ENCODE assay signal across 8 cellular contexts in genomic region chr10:98028168-98028770, GRCh38. TPM values are rescaled to one million over a fixed set of nuclear protein-coding genes. Genes with fewer than 3 reads are reported as not detected.
DNase-seq lines count a peak whose midpoint lies in the region; TF ChIP-seq lines count a peak whose summit lies in the region.

No MANE protein-coding gene starts in this region.

- no peak overlapping the region for H3K4me3 Mint-ChIP-seq in MCF 10A (ENCODE audit: unreplicated experiment)

- H3K36me3 ChIP-seq in kidney epithelial cell (ENCODE audit: control insufficient read depth, insufficient read depth, low read length) = no peaks in the 10 kb centered on the region

- no peak for TF ChIP-seq POLR2A in NB4 (IDR thresholded peaks at IDR 0.05; ENCODE audit: extremely low read depth, insufficient read length)

- POLR2A ChIA-PET in MCF 10A (lab: Yijun Ruan, JAX) = interaction anchor here (0.8 to 0.9 kb wide), 2 partner anchors 23 to 856 kb away, joined by 3 read pairs; no protein-coding TSS in a partner anchor

- BruUV-seq in MCF 10A (replicated peaks; lab: Mats Ljungman, UMichigan) = no TSS peak

- H3K27me3 ChIP-seq in kidney epithelial cell (ENCODE audit: control insufficient read depth, insufficient read depth, low read length) = peaks cover 52% of the 10 kb centered on the region

- H3K36me3 Mint-ChIP-seq in MCF 10A (ENCODE audit: insufficient read depth, unreplicated experiment) = no peaks in the 10 kb centered on the region

- H3K4me3 ChIP-seq in GM12875 (ENCODE audit: low read depth, low read length) (no peak overlapping the region), NB4 (ENCODE audit: low read depth, low read length) (no peak overlapping the region), kidney epithelial cell (ENCODE audit: low read depth, low read length) (no peak overlapping the region)

- no peaks in the 10 kb centered on the region for H3K9me3 Mint-ChIP-seq in MCF 10A (ENCODE audit: unreplicated experiment)

- intact Hi-C loops in MCF 10A (cut with micrococcal nuclease) = loop anchor here (1.0 to 5.0 kb wide), 3 partner anchors 111 to 269 kb away; no protein-coding TSS in a partner anchor

- H3K27ac Mint-ChIP-seq in MCF 10A (ENCODE audit: low read depth, unreplicated experiment) = no peak overlapping the region

- TF ChIP-seq CTCF in GM12875 (IDR thresholded peaks at IDR 0.05; ENCODE audit: borderline replicate concordance, insufficient read depth, low read depth, low read length) (peak; percentile 88), NB4 (IDR thresholded peaks at IDR 0.05; ENCODE audit: low read depth, low read length) (peak; percentile 96), VCaP (conservative IDR thresholded peaks at IDR 0.05) (peak; percentile 59), MCF 10A (IDR thresholded peaks at IDR 0.05; ENCODE audit: unreplicated experiment) (peak; percentile 53), kidney epithelial cell (IDR thresholded peaks at IDR 0.05; ENCODE audit: insufficient read depth, low read length, poor library complexity, severe bottlenecking) (peak; percentile 78)

- CTCF ChIA-PET in MCF 10A (lab: Yijun Ruan, JAX) = interaction anchor here (0.6 to 1.3 kb wide), 7 partner anchors 13 to 1519 kb away, joined by 3 to 5 read pairs (median 3); no protein-coding TSS in a partner anchor

- H3K4me1 Mint-ChIP-seq in MCF 10A (ENCODE audit: insufficient read depth, unreplicated experiment) = no peaks in the 10 kb centered on the region

- peak; percentile 90 for DNase-seq in 8988T
- peak; percentile 79 for DNase-seq in NB4 (ENCODE audit: low read depth)
- DNase-seq in MCF 10A (ENCODE audit: unreplicated experiment) = peak; percentile 66
- DNase-seq in kidney epithelial cell (ENCODE audit: low read depth) = no peak
- DNase-seq in stimulated activated CD4-positive, alpha-beta T cell treated with anti-CD3 and anti-CD28 coated beads, Interleukin-4, amount 100 ng/mL, for 4 hours = peak; percentile 34 to 53
- no peak for DNase-seq in dedifferentiated amniotic fluid mesenchymal stem cell (ENCODE audit: extremely low spot score)

- no peak overlapping the region for H3K27ac ChIP-seq in VCaP

- H3K27me3 Mint-ChIP-seq in MCF 10A (ENCODE audit: insufficient read depth, unreplicated experiment) = peaks cover 53% of the 10 kb centered on the region

RNA-seq across cellular contexts. Expression of gene CRTAC1, which starts 2.2 kb away (rescaled TPM):
- not detected in 2 replicates for total RNA-seq in MCF 10A (2022)
- 3.2 and 3.3 TPM in 2 replicates for total RNA-seq in kidney epithelial cell

Comparison
In these comparisons a context has a peak if more than half of its experiments do, and no peak if none do; other contexts are left out.
1. DNase-seq: peak in 8988T (single experiment), NB4 (single experiment), MCF 10A (single experiment) and stimulated activated CD4-positive, alpha-beta T cell treated with anti-CD3 and anti-CD28 coated beads, Interleukin-4, amount 100 ng/mL, for 4 hours (2 of 2); none in kidney epithelial cell (single experiment) and dedifferentiated amniotic fluid mesenchymal stem cell (single experiment).
2. Peak in every context shown above with its lines, with median percentiles within 50 percentile points of each other: CTCF ChIP-seq.